ENCODE assay signal across 17 cellular contexts in the genomic region with DNA sequence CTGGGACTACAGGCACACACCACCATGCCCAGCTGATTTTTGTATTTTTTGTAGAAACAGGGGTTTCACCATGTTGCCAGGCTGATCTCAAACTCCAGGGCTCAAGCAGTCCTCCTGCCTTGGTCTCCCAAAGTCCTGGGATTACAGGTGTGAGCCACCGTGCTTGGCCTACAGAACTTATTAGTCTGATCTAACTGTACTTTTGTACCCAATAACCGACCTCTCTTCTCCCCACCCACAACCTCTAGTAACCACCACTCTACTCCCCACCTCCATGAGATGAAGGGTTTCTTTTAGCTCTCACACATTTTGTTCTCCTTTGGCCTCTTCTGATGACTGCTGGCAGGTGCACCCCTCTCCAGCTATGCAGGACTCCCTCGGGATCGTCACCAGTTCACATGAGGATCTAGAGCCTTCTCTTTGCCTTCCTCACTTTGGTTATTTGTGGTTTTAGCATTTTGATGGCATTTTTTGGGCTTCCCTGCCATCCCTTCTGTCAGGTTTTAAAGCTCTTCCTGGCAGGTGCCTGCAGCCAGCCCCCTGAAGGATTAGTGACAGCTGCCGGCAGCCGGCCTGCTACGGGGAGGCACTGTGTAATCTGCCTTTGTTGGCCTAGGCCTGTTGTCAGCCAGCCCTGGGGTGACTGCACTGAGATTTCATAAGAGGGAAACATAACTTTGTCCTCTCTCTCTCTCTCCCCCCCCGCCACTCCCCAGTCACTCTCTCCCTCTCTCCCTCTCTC.
DNase-seq lines count a peak whose midpoint lies in the region; ATAC-seq and TF ChIP-seq lines count a peak whose summit lies in the region.
"Had no signal": no experiment of that assay in that cellular context is flagged by ENCODE, and none has a peak within 500 bp of the region (broad histone marks: within the 10 kb centered on the region; RNA-seq: fewer than 3 reads in every experiment).

No MANE protein-coding gene starts in this region.

- H3K4me3 ChIP-seq in right atrium auricular region (no peak overlapping the region), liver (ENCODE audit: low read depth in 1 of 3, low read length in 3 of 3) (peak overlapping the region in 1 of 3 donors; percentile 11), upper lobe of right lung (no peak overlapping the region)
- H3K4me3 ChIP-seq: colonic mucosa, sigmoid colon, tibial artery had no signal

- H3K4me1 ChIP-seq in right atrium auricular region (no peaks in the 10 kb centered on the region), liver (ENCODE audit: control insufficient read depth in 4 of 4, insufficient read depth in 4 of 4, low read length in 3 of 4) (peaks cover 0 to 20% (median 9%) of the 10 kb centered on the region in 4 donors), upper lobe of right lung (no peaks in the 10 kb centered on the region)
- H3K4me1 ChIP-seq: colonic mucosa, sigmoid colon, tibial artery had no signal

- ATAC-seq in Right ventricle myocardium inferior (peak; percentile 96), WTC11 (no peak), upper lobe of right lung (peak; percentile 75), GM21717 (IDR thresholded peaks at IDR 0.05; ENCODE audit: unreplicated experiment) (no peak)
- ATAC-seq: activated CD8-positive, alpha-beta T cell treated with anti-CD3 and anti-CD28 coated beads, Interleukin-2, amount 10 ng/mL, durations not matched to agents 7 days and 5 days; activated T-helper 17 cell treated with anti-CD3 and anti-CD28 coated beads, Interleukin-2, amount 50 U/mL, for 72 hours; naive thymus-derived CD8-positive, alpha-beta T cell; SK-N-SH treated with all-trans-retinoic acid at 6 μM for 48 hours had no signal

- intact Hi-C loops in Right ventricle myocardium inferior (cut with DNase I) (no loop called here), upper lobe of right lung (cut with DNase I) (no loop called here)

- 36% methylated on average over 8 of the region's 8 CpGs for WGBS in liver

- POLR2A ChIA-PET in WTC11 (lab: Charles Lee), result no interaction called here

- H3K27ac ChIP-seq in right atrium auricular region (no peak overlapping the region), liver (ENCODE audit: low read depth in 1 of 2, low read length in 2 of 2) (peak overlapping the region; percentile 77 to 86), upper lobe of right lung (no peak overlapping the region)
- H3K27ac ChIP-seq: colonic mucosa, epithelial cell of prostate, sigmoid colon, tibial artery had no signal

- DNase-seq in Right ventricle myocardium inferior (ENCODE audit: missing footprints) (peak; percentile 78), right atrium auricular region (ENCODE audit: low spot score) (no peak), WTC11 (ENCODE audit: low spot score) (no peak), upper lobe of right lung (no peak), SKM-1 (lab: John Stamatoyannopoulos, UW; ENCODE audit: unreplicated experiment) (no peak), cortex of kidney (lab: John Stamatoyannopoulos, UW) (no peak)
- DNase-seq: activated CD8-positive, alpha-beta T cell treated with anti-CD3 and anti-CD28 coated beads, Interleukin-2, amount 10 ng/mL, durations not matched to agents 7 days and 5 days; colonic mucosa; naive thymus-derived CD8-positive, alpha-beta T cell; sigmoid colon; stimulated activated CD4-positive, alpha-beta T cell treated with anti-CD3 and anti-CD28 coated beads, Interleukin-4, amount 100 ng/mL, for 24 hours; tibial artery had no signal

- no peak overlapping the region for H3K4me3 Mint-ChIP-seq in WTC11
- H3K4me3 Mint-ChIP-seq: activated CD8-positive, alpha-beta T cell treated with anti-CD3 and anti-CD28 coated beads, Interleukin-2, amount 10 ng/mL, durations not matched to agents 7 days and 5 days; activated T-helper 17 cell treated with anti-CD3 and anti-CD28 coated beads, Interleukin-2, amount 50 U/mL, for 72 hours had no signal

- TF ChIP-seq CTCF in right atrium auricular region (IDR thresholded peaks at IDR 0.05) (no peak), WTC11 (IDR thresholded peaks at IDR 0.05) (no peak), liver (IDR thresholded peaks at IDR 0.05; ENCODE audit: low read depth, low read length, missing input control) (no peak), upper lobe of right lung (IDR thresholded peaks at IDR 0.05) (no peak)

- H3K27me3 ChIP-seq in right atrium auricular region (no peaks in the 10 kb centered on the region), liver (ENCODE audit: control insufficient read depth in 4 of 4, insufficient read depth in 4 of 4, low read length in 3 of 4) (no peaks in the 10 kb centered on the region), upper lobe of right lung (no peaks in the 10 kb centered on the region)
- H3K27me3 ChIP-seq: colonic mucosa, sigmoid colon, tibial artery had no signal

- H3K9ac ChIP-seq in liver (ENCODE audit: low read depth in 1 of 2, low read length in 2 of 2), result no peak overlapping the region

- no peaks in the 10 kb centered on the region for H3K9me3 Mint-ChIP-seq in WTC11
- H3K9me3 Mint-ChIP-seq: naive thymus-derived CD8-positive, alpha-beta T cell had no signal

- no peaks in the 10 kb centered on the region for H3K27me3 Mint-ChIP-seq in WTC11 (ENCODE audit: low read depth)
- H3K27me3 Mint-ChIP-seq: activated T-helper 17 cell treated with anti-CD3 and anti-CD28 coated beads, Interleukin-2, amount 50 U/mL, for 72 hours; naive thymus-derived CD8-positive, alpha-beta T cell had no signal

- H3K36me3 Mint-ChIP-seq in WTC11, result no peaks in the 10 kb centered on the region
- H3K36me3 Mint-ChIP-seq: naive thymus-derived CD8-positive, alpha-beta T cell had no signal

- no peaks in the 10 kb centered on the region for H3K36me3 ChIP-seq in right atrium auricular region
- H3K36me3 ChIP-seq in liver (ENCODE audit: control insufficient read depth in 4 of 4, insufficient read depth in 3 of 4, low read depth in 1 of 4, low read length in 3 of 4), result no peaks in the 10 kb centered on the region
- H3K36me3 ChIP-seq in upper lobe of right lung, result no peaks in the 10 kb centered on the region
- H3K36me3 ChIP-seq: colonic mucosa, sigmoid colon, tibial artery had no signal

- CTCF ChIA-PET in WTC11 (lab: Charles Lee), result interaction anchor here (1.1 to 1.6 kb wide), 2 partner anchors 134 to 212 kb away, joined by 3 to 5 read pairs; no protein-coding TSS in a partner anchor

- peak; percentile 55 to 70 for TF ChIP-seq RAD21 in liver (IDR thresholded peaks at IDR 0.05)

- H3K9me3 ChIP-seq in right atrium auricular region, result no peaks in the 10 kb centered on the region
- no peaks in the 10 kb centered on the region for H3K9me3 ChIP-seq in liver (ENCODE audit: control insufficient read depth in 4 of 4, low read length in 3 of 4)
- no peaks in the 10 kb centered on the region for H3K9me3 ChIP-seq in upper lobe of right lung
- H3K9me3 ChIP-seq: colonic mucosa, sigmoid colon, tibial artery had no signal

- H3K27ac Mint-ChIP-seq in WTC11, result no peak overlapping the region
- H3K27ac Mint-ChIP-seq: activated CD8-positive, alpha-beta T cell treated with anti-CD3 and anti-CD28 coated beads, Interleukin-2, amount 10 ng/mL, durations not matched to agents 7 days and 5 days; activated T-helper 17 cell treated with anti-CD3 and anti-CD28 coated beads, Interleukin-2, amount 50 U/mL, for 72 hours had no signal

- H3K4me1 Mint-ChIP-seq in WTC11, result no peaks in the 10 kb centered on the region

TF ChIP-seq in WTC11, 78 proteins besides CTCF, POLR2A, EP300 and RAD21:
- peak; percentile 55; the same call in 1 of the 2 replicates for TF ChIP-seq GABPB1 (CRISPR knock-in tag; IDR thresholded peaks at IDR 0.05)
- TF ChIP-seq, protein P1, sequence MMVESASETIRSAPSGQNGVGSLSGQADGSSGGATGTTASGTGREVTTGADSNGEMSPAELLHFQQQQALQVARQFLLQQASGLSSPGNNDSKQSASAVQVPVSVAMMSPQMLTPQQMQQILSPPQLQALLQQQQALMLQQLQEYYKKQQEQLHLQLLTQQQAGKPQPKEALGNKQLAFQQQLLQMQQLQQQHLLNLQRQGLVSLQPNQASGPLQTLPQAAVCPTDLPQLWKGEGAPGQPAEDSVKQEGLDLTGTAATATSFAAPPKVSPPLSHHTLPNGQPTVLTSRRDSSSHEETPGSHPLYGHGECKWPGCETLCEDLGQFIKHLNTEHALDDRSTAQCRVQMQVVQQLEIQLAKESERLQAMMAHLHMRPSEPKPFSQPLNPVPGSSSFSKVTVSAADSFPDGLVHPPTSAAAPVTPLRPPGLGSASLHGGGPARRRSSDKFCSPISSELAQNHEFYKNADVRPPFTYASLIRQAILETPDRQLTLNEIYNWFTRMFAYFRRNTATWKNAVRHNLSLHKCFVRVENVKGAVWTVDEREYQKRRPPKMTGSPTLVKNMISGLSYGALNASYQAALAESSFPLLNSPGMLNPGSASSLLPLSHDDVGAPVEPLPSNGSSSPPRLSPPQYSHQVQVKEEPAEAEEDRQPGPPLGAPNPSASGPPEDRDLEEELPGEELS (CRISPR knock-in tag; IDR thresholded peaks at IDR 0.05), result no peak
- no peak for TF ChIP-seq EMX1 (CRISPR knock-in tag; IDR thresholded peaks at IDR 0.05)
TF ChIP-seq in WTC11: peak in this region for 1.

TF ChIP-seq in liver, 16 proteins besides CTCF, POLR2A, EP300 and RAD21 (continues in another document):
- TF ChIP-seq, protein P2, sequence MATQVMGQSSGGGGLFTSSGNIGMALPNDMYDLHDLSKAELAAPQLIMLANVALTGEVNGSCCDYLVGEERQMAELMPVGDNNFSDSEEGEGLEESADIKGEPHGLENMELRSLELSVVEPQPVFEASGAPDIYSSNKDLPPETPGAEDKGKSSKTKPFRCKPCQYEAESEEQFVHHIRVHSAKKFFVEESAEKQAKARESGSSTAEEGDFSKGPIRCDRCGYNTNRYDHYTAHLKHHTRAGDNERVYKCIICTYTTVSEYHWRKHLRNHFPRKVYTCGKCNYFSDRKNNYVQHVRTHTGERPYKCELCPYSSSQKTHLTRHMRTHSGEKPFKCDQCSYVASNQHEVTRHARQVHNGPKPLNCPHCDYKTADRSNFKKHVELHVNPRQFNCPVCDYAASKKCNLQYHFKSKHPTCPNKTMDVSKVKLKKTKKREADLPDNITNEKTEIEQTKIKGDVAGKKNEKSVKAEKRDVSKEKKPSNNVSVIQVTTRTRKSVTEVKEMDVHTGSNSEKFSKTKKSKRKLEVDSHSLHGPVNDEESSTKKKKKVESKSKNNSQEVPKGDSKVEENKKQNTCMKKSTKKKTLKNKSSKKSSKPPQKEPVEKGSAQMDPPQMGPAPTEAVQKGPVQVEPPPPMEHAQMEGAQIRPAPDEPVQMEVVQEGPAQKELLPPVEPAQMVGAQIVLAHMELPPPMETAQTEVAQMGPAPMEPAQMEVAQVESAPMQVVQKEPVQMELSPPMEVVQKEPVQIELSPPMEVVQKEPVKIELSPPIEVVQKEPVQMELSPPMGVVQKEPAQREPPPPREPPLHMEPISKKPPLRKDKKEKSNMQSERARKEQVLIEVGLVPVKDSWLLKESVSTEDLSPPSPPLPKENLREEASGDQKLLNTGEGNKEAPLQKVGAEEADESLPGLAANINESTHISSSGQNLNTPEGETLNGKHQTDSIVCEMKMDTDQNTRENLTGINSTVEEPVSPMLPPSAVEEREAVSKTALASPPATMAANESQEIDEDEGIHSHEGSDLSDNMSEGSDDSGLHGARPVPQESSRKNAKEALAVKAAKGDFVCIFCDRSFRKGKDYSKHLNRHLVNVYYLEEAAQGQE (IDR thresholded peaks at IDR 0.05), result peak; percentile 72

Comparison
In these comparisons a context has a peak if more than half of its experiments do, and no peak if none do; other contexts are left out.
1. ATAC-seq: peak in Right ventricle myocardium inferior (single experiment) and upper lobe of right lung (single experiment); none in WTC11 (single experiment) and GM21717 (single experiment).
2. H3K27ac ChIP-seq: peak in liver (2 of 2); none in right atrium auricular region (0 of 2) and upper lobe of right lung (single experiment).